ENCODE assay signal across 19 cellular contexts in the genomic region with DNA sequence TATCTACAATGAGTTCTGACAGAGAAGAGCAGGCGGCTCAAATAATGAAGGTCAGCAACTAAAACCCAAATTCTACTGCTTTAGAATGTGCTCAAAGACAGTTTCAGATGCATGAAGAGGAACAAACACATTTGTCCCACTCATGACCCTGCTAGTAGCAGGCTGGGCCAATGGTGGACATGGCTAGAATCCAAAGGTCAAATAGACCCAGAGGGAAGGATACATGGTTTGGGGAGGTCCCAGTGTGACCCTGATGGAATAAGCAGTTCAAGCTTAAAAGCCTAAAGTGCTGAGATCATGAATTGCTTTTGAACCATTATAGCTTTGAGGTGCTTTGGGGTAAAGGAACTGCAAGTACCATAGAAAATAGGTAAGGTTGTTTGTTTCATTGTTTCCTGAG.
DNase-seq lines count a peak whose midpoint lies in the region; ATAC-seq, FAIRE-seq and TF ChIP-seq lines count a peak whose summit lies in the region.
"Had no signal": no experiment of that assay in that cellular context is flagged by ENCODE, and none has a peak within 500 bp of the region (broad histone marks: within the 10 kb centered on the region; RNA-seq: fewer than 3 reads in every experiment).

No MANE protein-coding gene starts in this region.

- H3K27me3 ChIP-seq in liver (ENCODE audit: control insufficient read depth in 4 of 4, insufficient read depth in 4 of 4, low read length in 3 of 4) (peaks cover 0 to 3% (median 0%) of the 10 kb centered on the region in 4 donors), HepG2 (ENCODE audit: control insufficient read depth in 1 of 2, insufficient read depth in 2 of 2, low read length in 2 of 2) (no peaks in the 10 kb centered on the region)
- H3K27me3 ChIP-seq: BE2C had no signal

- ATAC-seq in HepG2 (no peak), GM18498 (IDR thresholded peaks at IDR 0.05; ENCODE audit: unreplicated experiment) (no peak), HG03378 (IDR thresholded peaks at IDR 0.05; ENCODE audit: unreplicated experiment) (no peak)
- no peak for ATAC-seq in activated naive CD8-positive, alpha-beta T cell treated with anti-CD3 and anti-CD28 coated beads, Interleukin-2, amount 50 U/mL, for 24 hours
- ATAC-seq: GM23338 had no signal

- H3K9me3 Mint-ChIP-seq in activated naive CD8-positive, alpha-beta T cell treated with anti-CD3 and anti-CD28 coated beads, Interleukin-2, amount 50 U/mL, for 24 hours, result no peaks in the 10 kb centered on the region
- H3K9me3 Mint-ChIP-seq: CD4-positive, alpha-beta T cell; GM23338 had no signal

- WGBS in liver, result 83% methylated on average over 1 of the region's 1 CpG
- 0% methylated on average over 1 of the region's 1 CpG for WGBS in HepG2 (ENCODE audit: low lambda C conversion rate)

- no TSS peak for BruUV-seq in HepG2 (replicated peaks; lab: Mats Ljungman, UMichigan)

- no peak for FAIRE-seq in HepG2 (lab: Jason Lieb, UNC)
- FAIRE-seq: A204.1, D721Med, G401.6, GM12891, H54 had no signal

- H2AFZ ChIP-seq in HepG2 (ENCODE audit: low read length), result no peak overlapping the region
- H2AFZ ChIP-seq: GM23338 had no signal

- in situ Hi-C loops in HepG2 (cut with HindIII; ENCODE audit: extremely low pct_ligation_motif_present, low pct_unique_long_range_greater_than_20kb), result no loop called here

- peaks cover 18% of the 10 kb centered on the region for H3K36me3 Mint-ChIP-seq in activated naive CD8-positive, alpha-beta T cell treated with anti-CD3 and anti-CD28 coated beads, Interleukin-2, amount 50 U/mL, for 24 hours (ENCODE audit: low read depth)

- H3K9ac ChIP-seq in liver (ENCODE audit: low read depth in 1 of 2, low read length in 2 of 2), result no peak overlapping the region
- no peak overlapping the region for H3K9ac ChIP-seq in HepG2 (ENCODE audit: insufficient read depth, low read depth, low read length)

- intact Hi-C loops in HepG2 (cut with micrococcal nuclease; ENCODE audit: unreplicated experiment), result no loop called here

- DNase-seq in HepG2 (ENCODE audit: low spot score), result no peak
- peak; percentile 93 for DNase-seq in RPMI8226
- no peak for DNase-seq in activated naive CD8-positive, alpha-beta T cell treated with anti-CD3 and anti-CD28 coated beads, Interleukin-2, amount 50 U/mL, for 24 hours
- DNase-seq in LoVo (ENCODE audit: low spot score), result no peak
- DNase-seq: ACHN; BE2C; C1 segment of cervical spinal cord; Caco-2; CD4-positive, alpha-beta T cell; HCEC 1CT had no signal

- no peaks in the 10 kb centered on the region for H3K27me3 Mint-ChIP-seq in activated naive CD8-positive, alpha-beta T cell treated with anti-CD3 and anti-CD28 coated beads, Interleukin-2, amount 50 U/mL, for 24 hours
- H3K27me3 Mint-ChIP-seq: CD4-positive, alpha-beta T cell had no signal

- H3K27ac ChIP-seq in liver (ENCODE audit: low read depth in 1 of 2, low read length in 2 of 2) (no peak overlapping the region), HepG2 (ENCODE audit: extremely low read length, insufficient read depth, low read length) (no peak overlapping the region)

- no peaks in the 10 kb centered on the region for H3K4me1 ChIP-seq in liver (ENCODE audit: control insufficient read depth in 4 of 4, insufficient read depth in 4 of 4, low read length in 3 of 4)
- no peaks in the 10 kb centered on the region for H3K4me1 ChIP-seq in HepG2 (ENCODE audit: insufficient read depth, low read length)
- H3K4me1 ChIP-seq: BE2C, Caco-2 had no signal

- H3K36me3 ChIP-seq in liver (ENCODE audit: control insufficient read depth in 4 of 4, insufficient read depth in 3 of 4, low read depth in 1 of 4, low read length in 3 of 4) (no peaks in the 10 kb centered on the region), HepG2 (replicated peaks in 1 of 2; ENCODE audit: control insufficient read depth in 1 of 2, insufficient read depth in 2 of 2, low read length in 2 of 2) (no peaks in the 10 kb centered on the region)
- H3K36me3 ChIP-seq: BE2C had no signal

- H3K9me3 ChIP-seq in liver (ENCODE audit: control insufficient read depth in 4 of 4, low read length in 3 of 4) (no peaks in the 10 kb centered on the region), HepG2 (ENCODE audit: low read length) (no peaks in the 10 kb centered on the region)
- H3K9me3 ChIP-seq: BE2C, Caco-2 had no signal

- no peak overlapping the region for H3K4me3 Mint-ChIP-seq in activated naive CD8-positive, alpha-beta T cell treated with anti-CD3 and anti-CD28 coated beads, Interleukin-2, amount 50 U/mL, for 24 hours
- H3K4me3 Mint-ChIP-seq: CD4-positive, alpha-beta T cell; GM23338 had no signal

- no peaks in the 10 kb centered on the region for H4K20me1 ChIP-seq in HepG2 (ENCODE audit: insufficient read depth, low read length)

- TF ChIP-seq POLR2A in HepG2 (IDR thresholded peaks at IDR 0.05; ENCODE audit: insufficient read depth in 1 of 2, low read depth in 2 of 2, low read length in 2 of 2), result no peak

- POLR2A ChIA-PET in HepG2 (lab: Yijun Ruan, JAX), result no interaction called here

- peaks cover 57% of the 10 kb centered on the region for H3K4me1 Mint-ChIP-seq in activated naive CD8-positive, alpha-beta T cell treated with anti-CD3 and anti-CD28 coated beads, Interleukin-2, amount 50 U/mL, for 24 hours

- no peak for TF ChIP-seq CTCF in liver (IDR thresholded peaks at IDR 0.05; ENCODE audit: low read depth, low read length, missing input control)
- TF ChIP-seq CTCF in HepG2 (CRISPR knock-in tag; IDR thresholded peaks at IDR 0.05), result no peak

- H3K27ac Mint-ChIP-seq in activated naive CD8-positive, alpha-beta T cell treated with anti-CD3 and anti-CD28 coated beads, Interleukin-2, amount 50 U/mL, for 24 hours, result peak overlapping the region; percentile 49
- H3K27ac Mint-ChIP-seq: CD4-positive, alpha-beta T cell; GM23338 had no signal

- TF ChIP-seq RAD21 in liver (IDR thresholded peaks at IDR 0.05) (no peak), HepG2 (CRISPR knock-in tag; IDR thresholded peaks at IDR 0.05) (no peak)

- H3K4me2 ChIP-seq in HepG2 (ENCODE audit: low read depth, low read length), result no peak overlapping the region
- H3K4me2 ChIP-seq: GM23338 had no signal

- CTCF ChIA-PET in HepG2 (lab: Yijun Ruan, JAX; ENCODE audit: low intra/inter-chr PET ratio, low total read pairs), result no interaction called here

- TF ChIP-seq EP300 in HepG2 (IDR thresholded peaks at IDR 0.05; ENCODE audit: low read depth in 2 of 2, low read length in 2 of 2) (no peak), HepG2 (CRISPR knock-in tag; IDR thresholded peaks at IDR 0.05; ENCODE audit: borderline replicate concordance) (no peak)

- no peaks in the 10 kb centered on the region for H3K79me2 ChIP-seq in HepG2 (ENCODE audit: insufficient read depth, low read length)

- H3K4me3 ChIP-seq in liver (ENCODE audit: low read depth in 1 of 3, low read length in 3 of 3) (no peak overlapping the region), HepG2 (replicated peaks in 1 of 3; ENCODE audit: insufficient read depth in 1 of 3, low read depth in 2 of 3, low read length in 3 of 3) (no peak overlapping the region)
- H3K4me3 ChIP-seq: GM23338 had no signal

TF ChIP-seq in liver, 16 proteins besides CTCF, POLR2A, EP300 and RAD21 (continues in another document):
- TF ChIP-seq REST (IDR thresholded peaks at IDR 0.05) (no peak), FOXA1 (IDR thresholded peaks at IDR 0.05) (no peak)

TF ChIP-seq in HepG2, 621 proteins besides CTCF, POLR2A, EP300 and RAD21:
- no peak for TF ChIP-seq PTBP1 (IDR thresholded peaks at IDR 0.05; ENCODE audit: low read depth, low read length, poor library complexity, severe bottlenecking)
- no peak for TF ChIP-seq ZMAT3 (CRISPR knock-in tag; conservative IDR thresholded peaks at IDR 0.05)
- TF ChIP-seq, protein P1, sequence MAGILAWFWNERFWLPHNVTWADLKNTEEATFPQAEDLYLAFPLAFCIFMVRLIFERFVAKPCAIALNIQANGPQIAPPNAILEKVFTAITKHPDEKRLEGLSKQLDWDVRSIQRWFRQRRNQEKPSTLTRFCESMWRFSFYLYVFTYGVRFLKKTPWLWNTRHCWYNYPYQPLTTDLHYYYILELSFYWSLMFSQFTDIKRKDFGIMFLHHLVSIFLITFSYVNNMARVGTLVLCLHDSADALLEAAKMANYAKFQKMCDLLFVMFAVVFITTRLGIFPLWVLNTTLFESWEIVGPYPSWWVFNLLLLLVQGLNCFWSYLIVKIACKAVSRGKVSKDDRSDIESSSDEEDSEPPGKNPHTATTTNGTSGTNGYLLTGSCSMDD (CRISPR knock-in tag; IDR thresholded peaks at IDR 0.05), result no peak
- no peak for TF ChIP-seq RBM39 (IDR thresholded peaks at IDR 0.05; ENCODE audit: low read depth, low read length, poor library complexity, severe bottlenecking)
